ENCODE assay signal across 18 cellular contexts in the genomic region with DNA sequence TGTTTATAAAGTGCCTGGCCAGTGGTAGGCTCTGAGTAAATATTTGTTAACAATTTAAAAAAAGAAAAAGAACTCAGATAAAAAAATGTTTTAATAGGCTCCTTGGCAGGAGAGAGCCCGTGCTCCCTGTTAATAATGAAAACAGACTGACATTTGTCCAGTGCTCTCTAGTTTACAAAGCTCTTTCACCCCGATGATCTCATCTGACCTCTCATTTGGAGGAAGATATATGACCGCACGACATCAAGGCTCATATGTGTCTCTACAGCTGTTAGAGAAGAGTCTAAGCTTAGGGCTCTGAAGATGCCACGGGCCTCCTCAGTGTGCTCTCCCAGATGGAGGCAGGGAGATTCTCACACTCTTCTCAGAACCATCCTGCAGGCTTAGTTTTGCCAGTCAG.
"Had no signal": no experiment of that assay in that cellular context is flagged by ENCODE, and none has a peak within 500 bp of the region (broad histone marks: within the 10 kb centered on the region; RNA-seq: fewer than 3 reads in every experiment).

No MANE protein-coding gene starts in this region.

- ATAC-seq: activated CD4-positive, CD25-positive, alpha-beta regulatory T cell treated with anti-CD3 and anti-CD28 coated beads, Interleukin-2, amount 50 U/mL, for 24 hours; foreskin keratinocyte; psoas muscle had no signal

- H3K4me3 ChIP-seq: esophagus muscularis mucosa, psoas muscle, right lobe of liver, spleen, stomach, testis had no signal

- DNase-seq: activated CD4-positive, alpha-beta T cell treated with anti-CD3 and anti-CD28 coated beads, Interleukin-2, amount 50 U/mL, for 1 hour; activated CD8-positive, alpha-beta memory T cell treated with anti-CD3 and anti-CD28 coated beads for 24 hours; activated naive CD8-positive, alpha-beta T cell treated with anti-CD3 and anti-CD28 coated beads for 36 hours; amygdala; cortex of kidney; effector CD4-positive, alpha-beta T cell; foreskin keratinocyte; glutamatergic neuron; psoas muscle; right lobe of liver; spleen; stomach; testis had no signal

- H3K9me3 ChIP-seq: psoas muscle, right lobe of liver, spleen, stomach, testis had no signal

- H3K4me1 Mint-ChIP-seq: activated naive CD8-positive, alpha-beta T cell treated with anti-CD3 and anti-CD28 coated beads for 36 hours; central memory CD8-positive, alpha-beta T cell had no signal

- H3K36me3 ChIP-seq: esophagus muscularis mucosa, right lobe of liver, spleen, stomach had no signal

- H3K9me3 Mint-ChIP-seq: activated naive CD8-positive, alpha-beta T cell treated with anti-CD3 and anti-CD28 coated beads for 36 hours; central memory CD8-positive, alpha-beta T cell had no signal

- H3K4me1 ChIP-seq: right lobe of liver, testis had no signal

- H3K4me3 Mint-ChIP-seq: activated naive CD8-positive, alpha-beta T cell treated with anti-CD3 and anti-CD28 coated beads for 36 hours; central memory CD8-positive, alpha-beta T cell had no signal

- H3K27ac Mint-ChIP-seq: activated naive CD8-positive, alpha-beta T cell treated with anti-CD3 and anti-CD28 coated beads for 36 hours; nephron had no signal

- H3K27me3 ChIP-seq: foreskin keratinocyte, right lobe of liver, stomach, testis had no signal

- H3K36me3 Mint-ChIP-seq: activated naive CD8-positive, alpha-beta T cell treated with anti-CD3 and anti-CD28 coated beads for 36 hours; brain had no signal

- H3K27ac ChIP-seq: esophagus muscularis mucosa, foreskin keratinocyte, psoas muscle, right lobe of liver, spleen, testis had no signal
